In genomic region chr3:84679211-84679610, GRCh38 we compare ENCODE assay signal across 19 cellular contexts.
A peak's percentile ranks its signal among the peaks of the same experiment; 100 is the strongest.
DNase-seq lines count a peak whose midpoint lies in the region; ATAC-seq, FAIRE-seq and TF ChIP-seq lines count a peak whose summit lies in the region.
"Had no signal": no experiment of that assay in that cellular context is flagged by ENCODE, and none has a peak within 500 bp of the region (broad histone marks: within the 10 kb centered on the region; RNA-seq: fewer than 3 reads in every experiment).

No MANE protein-coding gene starts in this region.

- H3K4me2 ChIP-seq in HepG2 (ENCODE audit: low read depth, low read length) (no peak overlapping the region), IMR-90 (ENCODE audit: low read depth, low read length) (no peak overlapping the region)
- H3K4me2 ChIP-seq: BLaER1 treated with 17β-estradiol and CSF1 and Interleukin-3, amounts not matched to agents 10 nM and 100 nM had no signal

- BruUV-seq in HepG2 (replicated peaks; lab: Mats Ljungman, UMichigan) (no TSS peak), IMR-90 (replicated peaks; lab: Mats Ljungman, UMichigan) (no TSS peak)

- no peak overlapping the region for H3K9ac ChIP-seq in HepG2 (ENCODE audit: insufficient read depth, low read depth, low read length)
- no peak overlapping the region for H3K9ac ChIP-seq in IMR-90 (ENCODE audit: low read depth, low read length)
- H3K9ac ChIP-seq: BLaER1 treated with 17β-estradiol and CSF1 and Interleukin-3, amounts not matched to agents 10 nM and 100 nM had no signal

- TF ChIP-seq POLR2A in HepG2 (IDR thresholded peaks at IDR 0.05; ENCODE audit: insufficient read depth in 1 of 2, low read depth in 2 of 2, low read length in 2 of 2) (no peak), right lobe of liver (IDR thresholded peaks at IDR 0.05) (no peak), IMR-90 (IDR thresholded peaks at IDR 0.05; ENCODE audit: low read depth, low read length) (no peak)

- H3K27ac ChIP-seq in HepG2 (ENCODE audit: extremely low read length, insufficient read depth, low read length) (no peak overlapping the region), right lobe of liver (no peak overlapping the region), IMR-90 (ENCODE audit: insufficient read depth, low read length) (no peak overlapping the region)
- H3K27ac ChIP-seq: 22Rv1; BLaER1 treated with 17β-estradiol and CSF1 and Interleukin-3, amounts not matched to agents 10 nM and 100 nM; C4-2B had no signal

- no peak overlapping the region for H2BK120ac ChIP-seq in IMR-90 (ENCODE audit: low read depth, low read length)

- intact Hi-C loops in HepG2 (cut with micrococcal nuclease; ENCODE audit: unreplicated experiment) = no loop called here
- intact Hi-C loops in right lobe of liver (cut with DNase I) = no loop called here
- intact Hi-C loops in IMR-90 (cut with micrococcal nuclease) = no loop called here

- H3K18ac ChIP-seq in IMR-90 (ENCODE audit: low read depth, low read length) = no peak overlapping the region

- H3K79me2 ChIP-seq in HepG2 (ENCODE audit: insufficient read depth, low read length) = no peaks in the 10 kb centered on the region

- H3K79me1 ChIP-seq in IMR-90 (ENCODE audit: low read depth in 1 of 2, low read length in 2 of 2) = no peaks in the 10 kb centered on the region

- H2BK20ac ChIP-seq in IMR-90 (ENCODE audit: low read depth, low read length) = no peak overlapping the region

- no peak overlapping the region for H3K4me3 ChIP-seq in HepG2 (replicated peaks in 1 of 3; ENCODE audit: insufficient read depth in 1 of 3, low read depth in 2 of 3, low read length in 3 of 3)
- H3K4me3 ChIP-seq in right lobe of liver = no peak overlapping the region
- H3K4me3 ChIP-seq in IMR-90 (ENCODE audit: insufficient read depth, low read depth, low read length) = no peak overlapping the region
- H3K4me3 ChIP-seq: BLaER1 treated with 17β-estradiol and CSF1 and Interleukin-3, amounts not matched to agents 10 nM and 100 nM had no signal

- no peak overlapping the region for H3K23ac ChIP-seq in IMR-90 (ENCODE audit: low read depth, low read length)

- no peak overlapping the region for H3K56ac ChIP-seq in IMR-90 (ENCODE audit: extremely low read depth, insufficient read depth, low read length)

- no peak overlapping the region for H4K91ac ChIP-seq in IMR-90 (ENCODE audit: insufficient read depth, low read depth, low read length)

- H2AFZ ChIP-seq in HepG2 (ENCODE audit: low read length) = no peak overlapping the region
- H2AFZ ChIP-seq in IMR-90 (replicated peaks; ENCODE audit: low read length, poor library complexity) = no peak overlapping the region

- H4K5ac ChIP-seq in IMR-90 (ENCODE audit: low read depth, low read length) = no peak overlapping the region

- no peak overlapping the region for H2BK5ac ChIP-seq in IMR-90 (ENCODE audit: low read depth, low read length, poor library complexity, severe bottlenecking)

- CTCF ChIA-PET in HepG2 (lab: Yijun Ruan, JAX; ENCODE audit: low intra/inter-chr PET ratio, low total read pairs) (no interaction called here), IMR-90 (lab: Yijun Ruan, JAX) (interaction anchor here (0.6 kb wide), 1 partner anchor 15 kb away, joined by 3 read pairs; no protein-coding TSS in a partner anchor)

- ATAC-seq in HepG2 (no peak), right lobe of liver (no peak), IMR-90 (ENCODE audit: low read depth) (no peak), HG03108 (IDR thresholded peaks at IDR 0.05; ENCODE audit: unreplicated experiment) (no peak)
- ATAC-seq: CD8-positive, alpha-beta T cell had no signal

- TF ChIP-seq EP300 in HepG2 (IDR thresholded peaks at IDR 0.05; ENCODE audit: low read depth in 2 of 2, low read length in 2 of 2) (no peak), HepG2 (CRISPR knock-in tag; IDR thresholded peaks at IDR 0.05; ENCODE audit: borderline replicate concordance) (no peak)

- no peak overlapping the region for H4K8ac ChIP-seq in IMR-90 (ENCODE audit: low read depth in 2 of 2, low read length in 2 of 2)

- no peaks in the 10 kb centered on the region for H3K9me1 ChIP-seq in IMR-90 (ENCODE audit: insufficient read depth, low read length)

- no peak overlapping the region for H2AK9ac ChIP-seq in IMR-90 (replicated peaks; ENCODE audit: low read depth, low read length, poor library complexity)

- no peak overlapping the region for H2BK15ac ChIP-seq in IMR-90 (ENCODE audit: low read depth, low read length)

- POLR2A ChIA-PET in HepG2 (lab: Yijun Ruan, JAX) = no interaction called here
- POLR2A ChIA-PET in IMR-90 (lab: Charles Lee; ENCODE audit: unreplicated experiment) = no interaction called here

- DNase-seq in HepG2 (ENCODE audit: low spot score) (no peak), right lobe of liver (no peak), IMR-90 (no peak), GM13977 (ENCODE audit: low spot score) (no peak)
- DNase-seq: AML-193; Caco-2; Calu3; CD4-positive, alpha-beta T cell; CD8-positive, alpha-beta T cell; DMS79 treated with DMSO at 0.1 percent for 48 hours; GF-D8 had no signal

- H3K4ac ChIP-seq in IMR-90 (ENCODE audit: low read depth, low read length) = no peak overlapping the region

- H3K36me3 ChIP-seq in HepG2 (replicated peaks in 1 of 2; ENCODE audit: control insufficient read depth in 1 of 2, insufficient read depth in 2 of 2, low read length in 2 of 2) (no peaks in the 10 kb centered on the region), right lobe of liver (no peaks in the 10 kb centered on the region), IMR-90 (ENCODE audit: control insufficient read depth, insufficient read depth, low read length) (no peaks in the 10 kb centered on the region)
- H3K36me3 ChIP-seq: BLaER1 treated with 17β-estradiol and CSF1 and Interleukin-3, amounts not matched to agents 10 nM and 100 nM had no signal

- H3K9me3 ChIP-seq in HepG2 (ENCODE audit: low read length) (no peaks in the 10 kb centered on the region), right lobe of liver (no peaks in the 10 kb centered on the region), IMR-90 (ENCODE audit: control insufficient read depth, insufficient read depth, low read length) (peaks cover 8% of the 10 kb centered on the region)
- H3K9me3 ChIP-seq: BLaER1 treated with 17β-estradiol and CSF1 and Interleukin-3, amounts not matched to agents 10 nM and 100 nM; Caco-2 had no signal

- no peaks in the 10 kb centered on the region for H4K20me1 ChIP-seq in HepG2 (ENCODE audit: insufficient read depth, low read length)
- H4K20me1 ChIP-seq in IMR-90 (ENCODE audit: insufficient read depth, low read length) = no peaks in the 10 kb centered on the region
- H4K20me1 ChIP-seq: BLaER1 treated with 17β-estradiol and CSF1 and Interleukin-3, amounts not matched to agents 10 nM and 100 nM had no signal

- no peak for FAIRE-seq in HepG2 (lab: Jason Lieb, UNC)
- FAIRE-seq: D721Med, G401.6, GM12891, GM18507 had no signal

- TF ChIP-seq RAD21 in HepG2 (CRISPR knock-in tag; IDR thresholded peaks at IDR 0.05) (no peak), IMR-90 (IDR thresholded peaks at IDR 0.05; ENCODE audit: low read length) (no peak)

- dilution Hi-C loops in IMR-90 (cut with HindIII; ENCODE audit: low sequenced_read_pairs, unreplicated experiment) = no loop called here

- no peak overlapping the region for H2AK5ac ChIP-seq in IMR-90 (ENCODE audit: low read depth, low read length)

- no peak for TF ChIP-seq CTCF in HepG2 (CRISPR knock-in tag; IDR thresholded peaks at IDR 0.05)
- no peak for TF ChIP-seq CTCF in right lobe of liver (IDR thresholded peaks at IDR 0.05)
- no peak for TF ChIP-seq CTCF in IMR-90 (conservative IDR thresholded peaks at IDR 0.05; ENCODE audit: low read depth, low read length)
- no peak for TF ChIP-seq CTCF in GM13977 (IDR thresholded peaks at IDR 0.05; ENCODE audit: extremely low read depth, insufficient read depth, missing control alignments)

- no peak overlapping the region for H3K14ac ChIP-seq in IMR-90 (replicated peaks; ENCODE audit: low read depth, low read length)

- in situ Hi-C loops in HepG2 (cut with HindIII; ENCODE audit: extremely low pct_ligation_motif_present, low pct_unique_long_range_greater_than_20kb) (no loop called here), IMR-90 (cut with MboI; ENCODE audit: low sequenced_read_pairs) (no loop called here), GM13977 (cut with MboI; ENCODE audit: low pct_unique_long_range_greater_than_20kb, low sequenced_read_pairs, unreplicated experiment) (no loop called here)

- no peaks in the 10 kb centered on the region for H3K27me3 ChIP-seq in HepG2 (ENCODE audit: control insufficient read depth in 1 of 2, insufficient read depth in 2 of 2, low read length in 2 of 2)
- H3K27me3 ChIP-seq in right lobe of liver = no peaks in the 10 kb centered on the region
- H3K27me3 ChIP-seq in IMR-90 (ENCODE audit: control insufficient read depth, insufficient read depth, low read length) = no peaks in the 10 kb centered on the region
- H3K27me3 ChIP-seq: BLaER1 treated with 17β-estradiol and CSF1 and Interleukin-3, amounts not matched to agents 10 nM and 100 nM had no signal

- H3K4me1 ChIP-seq in HepG2 (ENCODE audit: insufficient read depth, low read length) (no peaks in the 10 kb centered on the region), right lobe of liver (no peaks in the 10 kb centered on the region), IMR-90 (ENCODE audit: control insufficient read depth, insufficient read depth, low read length) (no peaks in the 10 kb centered on the region)
- H3K4me1 ChIP-seq: BLaER1 treated with 17β-estradiol and CSF1 and Interleukin-3, amounts not matched to agents 10 nM and 100 nM; Caco-2 had no signal

TF ChIP-seq in HepG2, 621 proteins besides CTCF, POLR2A, EP300 and RAD21 (continues in another document):
- no peak for TF ChIP-seq ZNF10 (CRISPR knock-in tag; IDR thresholded peaks at IDR 0.05; ENCODE audit: borderline replicate concordance, low read depth)
- TF ChIP-seq, protein P1, sequence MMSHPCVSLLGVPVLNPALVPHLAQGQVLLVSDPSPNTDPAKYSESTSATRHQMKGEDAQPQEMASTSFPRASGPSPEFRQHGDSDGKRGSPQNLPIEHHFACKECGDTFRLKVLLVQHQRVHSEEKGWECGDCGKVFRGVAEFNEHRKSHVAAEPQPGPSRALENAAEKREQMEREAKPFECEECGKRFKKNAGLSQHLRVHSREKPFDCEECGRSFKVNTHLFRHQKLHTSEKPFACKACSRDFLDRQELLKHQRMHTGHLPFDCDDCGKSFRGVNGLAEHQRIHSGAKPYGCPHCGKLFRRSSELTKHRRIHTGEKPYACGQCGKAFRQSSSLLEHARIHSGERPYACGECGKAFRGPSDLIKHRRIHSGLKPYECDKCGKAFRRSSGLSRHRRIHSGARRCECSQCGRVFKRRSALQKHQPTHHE (CRISPR knock-in tag; IDR thresholded peaks at IDR 0.05; ENCODE audit: borderline replicate concordance) = no peak

TF ChIP-seq in IMR-90, 13 proteins besides CTCF, POLR2A, EP300 and RAD21:
- TF ChIP-seq USF2 (IDR thresholded peaks at IDR 0.05; ENCODE audit: low read depth, low read length) (no peak), MAFK (IDR thresholded peaks at IDR 0.05; ENCODE audit: low read depth, low read length) (0 out of 2 replicates have a peak, but pooled peaks have one; percentile 25)
TF ChIP-seq in IMR-90: peak in this region for 1.
